Comparison of ENCODE assay signal across 26 cellular contexts in the genomic region with DNA sequence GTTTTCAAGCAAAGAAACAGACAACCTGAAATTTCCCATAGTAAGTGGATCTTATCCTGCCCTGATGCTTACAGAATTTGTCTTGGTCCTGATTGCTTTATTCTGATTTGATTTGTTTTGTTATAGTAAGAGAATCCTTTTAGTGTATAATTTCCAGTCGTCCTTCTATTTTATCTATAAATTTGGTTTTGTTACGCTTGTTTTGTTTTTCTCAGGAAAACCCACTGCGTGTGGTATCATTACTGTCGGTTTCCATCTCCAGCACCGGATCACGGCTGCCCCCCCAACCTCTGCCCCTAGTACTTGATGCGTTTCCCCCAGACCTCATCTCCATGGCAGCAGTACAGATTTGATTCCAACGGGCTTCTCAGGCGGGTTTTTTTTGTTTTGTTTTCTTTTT.
"Had no signal": no experiment of that assay in that cellular context is flagged by ENCODE, and none has a peak within 500 bp of the region (broad histone marks: within the 10 kb centered on the region; RNA-seq: fewer than 3 reads in every experiment).

No MANE protein-coding gene starts in this region.

- H3K36me3 ChIP-seq: stomach, suprapubic skin, thoracic aorta, thyroid gland, tibial artery, tibial nerve, upper lobe of left lung, upper lobe of right lung, uterus, vagina had no signal

- H3K27me3 ChIP-seq: suprapubic skin, testis, thyroid gland, tibial artery, tibial nerve, upper lobe of left lung, uterus, vagina had no signal

- H3K4me3 ChIP-seq: stomach, suprapubic skin, testis, thoracic aorta, thyroid gland, tibial artery, tibial nerve, upper lobe of left lung, upper lobe of right lung, uterus, vagina had no signal

- H3K27ac ChIP-seq: stomach, suprapubic skin, testis, thoracic aorta, thyroid gland, tibial artery, tibial nerve, upper lobe of left lung, upper lobe of right lung, uterus, vagina had no signal

- ATAC-seq: stimulated activated effector memory CD8-positive, alpha-beta T cell treated with anti-CD3 and anti-CD28 coated beads, Interleukin-12 subunit alpha, Interleukin-12 subunit beta, amount 100 ng/mL, for 72 hours; stimulated activated memory B cell treated with anti-CD40 and anti-IgM and Interleukin-4, amounts not matched to agents 10 μg/mL and 1 μg/mL and 100 μg/mL, for 72 hours; stimulated activated naive B cell treated with anti-CD40 and anti-IgM and Interleukin-4, amounts not matched to agents 10 μg/mL and 1 μg/mL and 100 μg/mL, for 72 hours; stimulated activated naive CD8-positive, alpha-beta T cell treated with anti-CD3 and anti-CD28 coated beads, Interleukin-15, amount 100 ng/mL, for 72 hours; stimulated activated naive CD8-positive, alpha-beta T cell treated with anti-CD3 and anti-CD28 coated beads, Interleukin-15, Interleukin-2, amounts not matched to agents 100 U/mL and 50 U/mL, for 24 hours; upper lobe of right lung had no signal

- H3K9me3 ChIP-seq: stomach, suprapubic skin, testis, thoracic aorta, thyroid gland, tibial artery, tibial nerve, upper lobe of left lung, upper lobe of right lung, uterus, vagina had no signal

- FAIRE-seq: urothelium cell line had no signal

- H3K4me1 ChIP-seq: stomach, suprapubic skin, testis, thyroid gland, tibial artery, tibial nerve, upper lobe of left lung, upper lobe of right lung, uterus, vagina had no signal

- DNase-seq: stimulated activated CD4-positive, alpha-beta T cell treated with anti-CD3 and anti-CD28 coated beads, Interleukin-2, amount 100 ng/mL, for 48 hours; stimulated activated CD4-positive, alpha-beta T cell treated with anti-CD3 and anti-CD28 coated beads, Interleukin-4, amount 100 ng/mL, for 1 hour; stimulated activated CD4-positive, alpha-beta T cell treated with anti-CD3 and anti-CD28 coated beads, Interleukin-4, amount 100 ng/mL, for 24 hours; stimulated activated CD4-positive, alpha-beta T cell treated with anti-CD3 and anti-CD28 coated beads, Interleukin-4, amount 100 ng/mL, for 4 hours; stimulated activated CD8-positive, alpha-beta memory T cell treated with anti-CD3 and anti-CD28 coated beads, Interleukin-4, amount 100 ng/mL, for 48 hours; stimulated activated naive B cell treated with anti-CD40 and anti-IgM and Interleukin-4, amounts not matched to agents 10 μg/mL and 1 μg/mL and 100 μg/mL, for 72 hours; stimulated activated naive CD4-positive, alpha-beta T cell; stimulated activated naive CD4-positive, alpha-beta T cell treated with Interleukin-2 at 50 U/mL for 16 hours; stimulated activated naive CD8-positive, alpha-beta T cell treated with anti-CD3 and anti-CD28 coated beads, Interleukin-15, amount 100 ng/mL, for 72 hours; stimulated activated naive CD8-positive, alpha-beta T cell treated with anti-CD3 and anti-CD28 coated beads, Interleukin-15, Interleukin-2, amounts not matched to agents 100 U/mL and 50 U/mL, for 24 hours; stomach; substantia nigra; testis; thyroid gland; tibial artery; trophoblast cell; upper lobe of left lung; upper lobe of right lung; uterus had no signal
